Comparison of ENCODE assay signal across 1 cellular context in genomic region chr5:135033026-135033861, GRCh38.
A peak's percentile ranks its signal among the peaks of the same experiment; 100 is the strongest.
TF ChIP-seq lines count a peak whose summit lies in the region.

No MANE protein-coding gene starts in this region.

TF ChIP-seq in HepG2, 621 proteins besides CTCF, POLR2A, EP300 and RAD21 (continued from another document and continues in another):
- TF ChIP-seq ZNF318 (CRISPR knock-in tag; IDR thresholded peaks at IDR 0.05) (no peak), ONECUT2 (CRISPR knock-in tag; IDR thresholded peaks at IDR 0.05) (no peak), ZFP82 (CRISPR knock-in tag; IDR thresholded peaks at IDR 0.05; ENCODE audit: borderline replicate concordance) (no peak), ZNF331 (CRISPR knock-in tag; IDR thresholded peaks at IDR 0.05) (0 out of 2 replicates have a peak, but pooled peaks have one; percentile 25), TAF1 (CRISPR knock-in tag; IDR thresholded peaks at IDR 0.05) (peak; percentile 60), ZNF576 (CRISPR knock-in tag; IDR thresholded peaks at IDR 0.05) (no peak), NFE2L1 (CRISPR knock-in tag; IDR thresholded peaks at IDR 0.05; ENCODE audit: borderline replicate concordance) (no peak), ZNF768 (CRISPR knock-in tag; IDR thresholded peaks at IDR 0.05) (peak; percentile 43; the same call in 1 of the 2 replicates), MYC (CRISPR knock-in tag; IDR thresholded peaks at IDR 0.05; ENCODE audit: borderline replicate concordance) (peak; percentile 63; the same call in 1 of the 2 replicates), ZNF883 (CRISPR knock-in tag; IDR thresholded peaks at IDR 0.05; ENCODE audit: not compliant biosample characterization) (peak; percentile 37), KDM5B (CRISPR knock-in tag; IDR thresholded peaks at IDR 0.05; ENCODE audit: borderline replicate concordance) (no peak), ARID5B (CRISPR knock-in tag; IDR thresholded peaks at IDR 0.05) (peak; percentile 16; the same call in 1 of the 2 replicates), ZNF770 (CRISPR knock-in tag; IDR thresholded peaks at IDR 0.05) (no peak), TSC22D2 (CRISPR knock-in tag; IDR thresholded peaks at IDR 0.05; ENCODE audit: borderline replicate concordance) (0 out of 2 replicates have a peak, but pooled peaks have one; percentile 20), ZNF275 (CRISPR knock-in tag; IDR thresholded peaks at IDR 0.05; ENCODE audit: borderline replicate concordance) (no peak), HOXD1 (CRISPR knock-in tag; IDR thresholded peaks at IDR 0.05) (peak; percentile 30; the same call in 1 of the 2 replicates), MXI1 (IDR thresholded peaks at IDR 0.05; ENCODE audit: borderline replicate concordance, low read depth, low read length) (peak; percentile 45; the same call in 1 of the 3 replicates), MYPOP (CRISPR knock-in tag; IDR thresholded peaks at IDR 0.05) (peak; percentile 92), ZBTB14 (CRISPR knock-in tag; IDR thresholded peaks at IDR 0.05) (no peak), SYNCRIP (IDR thresholded peaks at IDR 0.05; ENCODE audit: insufficient read depth, low read depth, low read length) (no peak), DZIP1 (CRISPR knock-in tag; IDR thresholded peaks at IDR 0.05) (peak; percentile 67), ZNF678 (CRISPR knock-in tag; IDR thresholded peaks at IDR 0.05) (no peak), KDM2A (CRISPR knock-in tag; IDR thresholded peaks at IDR 0.05; ENCODE audit: borderline replicate concordance, low read depth) (0 out of 2 replicates have a peak, but pooled peaks have one; percentile 39), NCOA5 (CRISPR knock-in tag; IDR thresholded peaks at IDR 0.05) (no peak), MAFG (CRISPR knock-in tag; IDR thresholded peaks at IDR 0.05) (no peak), RORA (CRISPR knock-in tag; IDR thresholded peaks at IDR 0.05) (no peak), TCF12 (IDR thresholded peaks at IDR 0.05) (no peak), TCF12 (CRISPR knock-in tag; IDR thresholded peaks at IDR 0.05) (no peak), ETV6 (CRISPR knock-in tag; conservative IDR thresholded peaks at IDR 0.05) (0 out of 2 replicates have a peak, but pooled peaks have one; percentile 55), ZNF777 (CRISPR knock-in tag; IDR thresholded peaks at IDR 0.05) (no peak), HDAC1 (CRISPR knock-in tag; IDR thresholded peaks at IDR 0.05) (peak; percentile 21; the same call in 1 of the 2 replicates)
